Comparison of ENCODE assay signal across 16 cellular contexts in the genomic region with DNA sequence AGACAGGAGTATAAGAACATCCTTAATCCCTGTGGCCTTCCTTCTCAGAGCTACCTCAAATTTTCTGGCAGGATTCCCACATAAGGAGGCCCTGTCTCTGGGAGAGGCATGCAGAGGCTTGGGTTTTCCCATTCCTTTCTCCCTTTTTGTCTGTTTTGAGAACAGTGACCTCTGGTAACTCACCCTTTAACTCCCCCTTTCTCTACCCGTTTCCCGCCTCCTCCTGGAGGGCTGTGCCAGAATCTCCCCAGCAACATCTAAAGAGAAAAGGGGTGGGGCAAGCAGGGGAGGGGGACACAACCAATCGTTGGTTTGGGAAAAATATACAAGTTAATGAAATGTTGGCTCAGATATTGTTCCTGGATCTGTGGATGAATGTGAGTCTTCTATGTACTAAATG.
"Had no signal": no experiment of that assay in that cellular context is flagged by ENCODE, and none has a peak within 500 bp of the region (broad histone marks: within the 10 kb centered on the region; RNA-seq: fewer than 3 reads in every experiment).

No MANE protein-coding gene starts in this region.

- H3K4me1 ChIP-seq: heart right ventricle, right atrium auricular region, sigmoid colon, stomach had no signal

- H3K36me3 ChIP-seq: heart right ventricle, right atrium auricular region, sigmoid colon, stomach had no signal

- H3K36me3 Mint-ChIP-seq: naive thymus-derived CD8-positive, alpha-beta T cell had no signal

- H3K27ac Mint-ChIP-seq: naive thymus-derived CD8-positive, alpha-beta T cell had no signal

- H3K27me3 Mint-ChIP-seq: naive thymus-derived CD8-positive, alpha-beta T cell had no signal

- H3K27me3 ChIP-seq: right atrium auricular region, sigmoid colon, stomach had no signal

- H3K4me1 Mint-ChIP-seq: naive thymus-derived CD8-positive, alpha-beta T cell had no signal

- H3K4me3 Mint-ChIP-seq: naive thymus-derived CD8-positive, alpha-beta T cell had no signal

- H3K9me3 Mint-ChIP-seq: naive thymus-derived CD8-positive, alpha-beta T cell had no signal

- H3K9me3 ChIP-seq: heart right ventricle, mucosa of descending colon, right atrium auricular region, sigmoid colon, stomach had no signal

- H3K4me3 ChIP-seq: coronary artery, heart right ventricle, mucosa of descending colon, right atrium auricular region, sigmoid colon, skin epidermis, stomach had no signal

- DNase-seq: central memory CD4-positive, alpha-beta T cell; effector CD8-positive, alpha-beta T cell; heart right ventricle; hypothalamus; kidney; left cardiac atrium; left ventricle myocardium superior; mucosa of descending colon; naive thymus-derived CD8-positive, alpha-beta T cell; sigmoid colon; stimulated activated naive CD4-positive, alpha-beta T cell; stomach had no signal

- H3K27ac ChIP-seq: coronary artery, heart right ventricle, right atrium auricular region, sigmoid colon, skin epidermis, stomach had no signal

- ATAC-seq: esophagus mucosa; heart right ventricle; left cardiac atrium; left ventricle myocardium superior; mucosa of descending colon; naive thymus-derived CD8-positive, alpha-beta T cell had no signal
